In the genomic region with DNA sequence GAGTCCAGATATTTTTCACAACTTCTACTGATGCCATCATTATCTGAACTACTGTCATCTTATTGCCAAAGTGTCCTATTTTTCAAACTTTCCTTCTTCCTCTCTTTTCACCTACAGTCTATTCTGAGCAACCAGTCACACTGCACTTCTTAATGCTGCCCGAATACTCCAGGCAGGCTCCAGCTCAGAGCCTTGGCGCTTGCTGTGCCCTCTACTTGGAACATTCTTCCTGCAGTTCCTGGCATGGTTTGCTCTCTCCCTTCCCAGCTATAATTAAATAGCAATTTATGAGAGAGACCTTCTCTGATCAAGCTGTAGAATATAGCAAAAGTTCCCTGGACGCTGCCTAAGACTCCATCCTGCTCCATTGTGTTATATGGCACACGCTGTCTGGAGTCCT, we compare ENCODE assay signal across 31 cellular contexts.
"Had no signal": no experiment of that assay in that cellular context is flagged by ENCODE, and none has a peak within 500 bp of the region (broad histone marks: within the 10 kb centered on the region; RNA-seq: fewer than 3 reads in every experiment).

No MANE protein-coding gene starts in this region.

- H3K27me3 ChIP-seq: body of pancreas, esophagus muscularis mucosa, foreskin keratinocyte, gastrocnemius medialis, heart right ventricle had no signal

- H3K27ac ChIP-seq: body of pancreas, coronary artery, esophagus muscularis mucosa, foreskin keratinocyte, gastrocnemius medialis, heart right ventricle had no signal

- H3K27ac Mint-ChIP-seq: activated CD4-positive, alpha-beta memory T cell treated with anti-CD3 and anti-CD28 coated beads for 36 hours; activated CD4-positive, alpha-beta T cell treated with anti-CD3 and anti-CD28 coated beads for 36 hours; activated CD4-positive, alpha-beta T cell treated with anti-CD3 and anti-CD28 coated beads, Interleukin-2, amount 10 ng/mL, durations not matched to agents 24 days and 14 days; activated CD8-positive, alpha-beta T cell treated with anti-CD3 and anti-CD28 coated beads, Interleukin-2, amount 10 ng/mL, durations not matched to agents 7 days and 5 days; activated naive CD8-positive, alpha-beta T cell; activated T-cell treated with anti-CD3 and anti-CD28 coated beads, Interleukin-2, amount 50 U/mL, for 24 hours; activated T-cell treated with anti-CD3 and anti-CD28 coated beads, Interleukin-2, amount 50 U/mL, for 72 hours; activated T-helper 17 cell treated with anti-CD3 and anti-CD28 coated beads, Interleukin-2, amount 50 U/mL, for 72 hours; dendritic cell treated with granulocyte-macrophage colony-stimulating factor and Interleukin-4, amounts not matched to agents 40 ng/mL and 50 ng/mL, for 4 days; effector memory CD8-positive, alpha-beta T cell had no signal

- H3K4me1 Mint-ChIP-seq: activated CD4-positive, alpha-beta T cell treated with anti-CD3 and anti-CD28 coated beads for 36 hours; activated CD4-positive, alpha-beta T cell treated with anti-CD3 and anti-CD28 coated beads, Interleukin-2, amount 10 ng/mL, durations not matched to agents 24 days and 14 days; activated T-helper 17 cell treated with anti-CD3 and anti-CD28 coated beads, Interleukin-2, amount 50 U/mL, for 72 hours had no signal

- ATAC-seq: activated CD4-positive, alpha-beta T cell treated with anti-CD3 and anti-CD28 coated beads for 36 hours; activated CD8-positive, alpha-beta T cell treated with anti-CD3 and anti-CD28 coated beads, Interleukin-2, amount 10 ng/mL, durations not matched to agents 7 days and 5 days; activated T-cell treated with anti-CD3 and anti-CD28 coated beads, Interleukin-2, amount 50 U/mL, for 72 hours; activated T-helper 17 cell treated with anti-CD3 and anti-CD28 coated beads, Interleukin-2, amount 50 U/mL, for 72 hours; body of pancreas; effector memory CD8-positive, alpha-beta T cell; foreskin keratinocyte; gastrocnemius medialis; heart right ventricle had no signal

- H3K27me3 Mint-ChIP-seq: activated CD4-positive, alpha-beta memory T cell treated with anti-CD3 and anti-CD28 coated beads for 36 hours; activated CD4-positive, alpha-beta T cell treated with anti-CD3 and anti-CD28 coated beads for 36 hours; activated CD4-positive, alpha-beta T cell treated with anti-CD3 and anti-CD28 coated beads, Interleukin-2, amount 10 ng/mL, durations not matched to agents 24 days and 14 days; activated naive CD8-positive, alpha-beta T cell; activated T-cell treated with anti-CD3 and anti-CD28 coated beads, Interleukin-2, amount 50 U/mL, for 24 hours; activated T-helper 17 cell treated with anti-CD3 and anti-CD28 coated beads, Interleukin-2, amount 50 U/mL, for 72 hours; dendritic cell treated with granulocyte-macrophage colony-stimulating factor and Interleukin-4, amounts not matched to agents 40 ng/mL and 50 ng/mL, for 4 days; effector memory CD8-positive, alpha-beta T cell had no signal

- H3K9me3 Mint-ChIP-seq: activated CD4-positive, alpha-beta T cell treated with anti-CD3 and anti-CD28 coated beads, Interleukin-2, amount 10 ng/mL, durations not matched to agents 24 days and 14 days; activated T-cell treated with anti-CD3 and anti-CD28 coated beads, Interleukin-2, amount 50 U/mL, for 24 hours; activated T-helper 17 cell treated with anti-CD3 and anti-CD28 coated beads, Interleukin-2, amount 50 U/mL, for 72 hours; effector memory CD8-positive, alpha-beta T cell had no signal

- DNase-seq: activated CD4-positive, alpha-beta memory T cell treated with anti-CD3 and anti-CD28 coated beads for 36 hours; activated CD4-positive, alpha-beta T cell treated with anti-CD3 and anti-CD28 coated beads for 36 hours; activated CD4-positive, alpha-beta T cell treated with anti-CD3 and anti-CD28 coated beads, Interleukin-2, amount 10 ng/mL, durations not matched to agents 24 days and 14 days; activated CD4-positive, CD25-positive, alpha-beta regulatory T cell; activated CD4-positive, CD25-positive, alpha-beta regulatory T cell treated with anti-CD3 and anti-CD28 coated beads, Interleukin-2, amount 50 U/mL, for 72 hours; activated CD8-positive, alpha-beta memory T cell treated with anti-CD3 and anti-CD28 coated beads, Interleukin-2, amount 50 U/mL, for 48 hours; activated CD8-positive, alpha-beta T cell treated with anti-CD3 and anti-CD28 coated beads, Interleukin-2, amount 10 ng/mL, durations not matched to agents 7 days and 5 days; activated effector memory CD4-positive, alpha-beta T cell treated with Interleukin-2 at 50 U/mL for 16 hours; activated gamma-delta T cell treated with Interleukin-2 at 50 U/mL for 16 hours; activated naive CD4-positive, alpha-beta T cell treated with anti-CD3 and anti-CD28 coated beads, Interleukin-2, amount 50 U/mL, for 16 hours; activated naive CD4-positive, alpha-beta T cell treated with Interleukin-2 at 50 U/mL for 16 hours; activated T-cell treated with anti-CD3 and anti-CD28 coated beads for 4 hours; activated T-cell treated with anti-CD3 and anti-CD28 coated beads, Interleukin-2, amount 50 U/mL, for 24 hours; activated T-cell treated with anti-CD3 and anti-CD28 coated beads, Interleukin-2, amount 50 U/mL, for 72 hours; amniotic stem cell; aorta; body of pancreas; central memory CD4-positive, alpha-beta T cell; cerebellar nuclear complex; effector CD4-positive, alpha-beta T cell; effector memory CD8-positive, alpha-beta T cell; erythroblast; foreskin keratinocyte; gastrocnemius medialis; heart right ventricle; T-helper 2 cell had no signal

- H3K36me3 Mint-ChIP-seq: activated CD4-positive, alpha-beta memory T cell treated with anti-CD3 and anti-CD28 coated beads for 36 hours; activated naive CD8-positive, alpha-beta T cell had no signal

- H3K4me3 Mint-ChIP-seq: activated CD4-positive, alpha-beta memory T cell treated with anti-CD3 and anti-CD28 coated beads for 36 hours; activated CD4-positive, alpha-beta T cell treated with anti-CD3 and anti-CD28 coated beads for 36 hours; activated CD4-positive, alpha-beta T cell treated with anti-CD3 and anti-CD28 coated beads, Interleukin-2, amount 10 ng/mL, durations not matched to agents 24 days and 14 days; activated CD8-positive, alpha-beta T cell treated with anti-CD3 and anti-CD28 coated beads, Interleukin-2, amount 10 ng/mL, durations not matched to agents 7 days and 5 days; activated naive CD8-positive, alpha-beta T cell; activated T-cell treated with anti-CD3 and anti-CD28 coated beads, Interleukin-2, amount 50 U/mL, for 24 hours; activated T-cell treated with anti-CD3 and anti-CD28 coated beads, Interleukin-2, amount 50 U/mL, for 72 hours; activated T-helper 17 cell treated with anti-CD3 and anti-CD28 coated beads, Interleukin-2, amount 50 U/mL, for 72 hours; dendritic cell treated with granulocyte-macrophage colony-stimulating factor and Interleukin-4, amounts not matched to agents 40 ng/mL and 50 ng/mL, for 4 days; effector memory CD8-positive, alpha-beta T cell had no signal

- H3K4me3 ChIP-seq: body of pancreas, coronary artery, esophagus muscularis mucosa, gastrocnemius medialis, heart right ventricle had no signal
